8 cellular contexts compared by ENCODE assay signal in genomic region chr12:48004039-48004940, GRCh38. TPM values are rescaled to one million over a fixed set of nuclear protein-coding genes. Genes with fewer than 3 reads are reported as not detected.
DNase-seq lines count a peak whose midpoint lies in the region; ATAC-seq and TF ChIP-seq lines count a peak whose summit lies in the region.

Gene COL2A1 (minus strand): TSS chr12:48004476. CDS start chr12:48004321, 155 bp downstream.

- TF ChIP-seq CTCF in Caco-2 (IDR thresholded peaks at IDR 0.05; ENCODE audit: insufficient read depth in 1 of 2, low read depth in 1 of 2, low read length in 1 of 2, severe bottlenecking in 1 of 2, unreplicated experiment in 1 of 2), result no peak
- TF ChIP-seq CTCF in adrenal gland (IDR thresholded peaks at IDR 0.05), result no peak

- DNase-seq in Caco-2 (peak; percentile 64 to 84), NCI-H1105 (lab: John Stamatoyannopoulos, UW) (peak; percentile 73), adrenal gland (peak; percentile 36 to 66 (median 61)), left colon (no peak), caudate nucleus (lab: John Stamatoyannopoulos, UW) (no peak), medulla oblongata (ENCODE audit: extremely low spot score) (no peak)

- CTCF ChIA-PET in Caco-2 (lab: Charles Lee), result no interaction called here

- H3K27me3 ChIP-seq in Caco-2 (replicated peaks; ENCODE audit: control insufficient read depth, insufficient read depth, low read length), result no peaks in the 10 kb centered on the region
- H3K27me3 ChIP-seq in adrenal gland, result peaks cover 42% of the 10 kb centered on the region
- peaks cover 72% of the 10 kb centered on the region for H3K27me3 ChIP-seq in thymus (ENCODE audit: control insufficient read depth, insufficient read depth)

- ATAC-seq in left colon, result peak; percentile 8
- ATAC-seq in HG03565 (IDR thresholded peaks at IDR 0.05; ENCODE audit: unreplicated experiment), result no peak

- H3K27ac Mint-ChIP-seq in Caco-2 (ENCODE audit: unreplicated experiment), result peak within 1 kb of the TSS; percentile 92

- H3K36me3 Mint-ChIP-seq in Caco-2 (ENCODE audit: insufficient read depth, unreplicated experiment), result peaks cover 29% of the 10 kb centered on the region

- H3K4me1 ChIP-seq in Caco-2, result peaks cover 23% of the 10 kb centered on the region
- peaks cover 21 to 27% of the 10 kb centered on the region in 2 donors for H3K4me1 ChIP-seq in adrenal gland (replicated peaks in 1 of 2)
- H3K4me1 ChIP-seq in thymus (ENCODE audit: control insufficient read depth, insufficient read depth, low read length), result peaks cover 7% of the 10 kb centered on the region

- peaks cover 8% of the 10 kb centered on the region for H3K4me1 Mint-ChIP-seq in Caco-2 (ENCODE audit: low read depth, unreplicated experiment)

- no TSS peak for BruUV-seq in Caco-2 (replicated peaks; lab: Mats Ljungman, UMichigan)

- WGBS in adrenal gland, 4 donors, result 1 to 6% (median 3%) methylated on average over 10 to 81 of the region's 82 CpGs
- WGBS in thymus, result under 1% methylated on average over 82 of the region's 82 CpGs

- H3K9me3 ChIP-seq in Caco-2 (no peaks in the 10 kb centered on the region), adrenal gland (replicated peaks in 1 of 3) (no peaks in the 10 kb centered on the region), thymus (ENCODE audit: control insufficient read depth) (no peaks in the 10 kb centered on the region)

- H3K27me3 Mint-ChIP-seq in Caco-2 (ENCODE audit: insufficient read depth, unreplicated experiment), result no peaks in the 10 kb centered on the region

- intact Hi-C loops in Caco-2 (cut with micrococcal nuclease; ENCODE audit: unreplicated experiment), result loop anchor here (5.0 kb wide), 2 partner anchors 97 to 163 kb away; no protein-coding TSS in a partner anchor
- intact Hi-C loops in adrenal gland (cut with DNase I), result no loop called here
- intact Hi-C loops in left colon (cut with DNase I, micrococcal nuclease), result no loop called here

- H3K36me3 ChIP-seq in Caco-2 (ENCODE audit: control insufficient read depth, insufficient read depth, low read length), result no peaks in the 10 kb centered on the region
- no peaks in the 10 kb centered on the region for H3K36me3 ChIP-seq in adrenal gland (replicated peaks in 1 of 2)
- H3K36me3 ChIP-seq in thymus (ENCODE audit: control insufficient read depth, insufficient read depth), result no peaks in the 10 kb centered on the region

- H3K27ac ChIP-seq in adrenal gland (no peak within 1 kb of the TSS), thymus (ENCODE audit: low read depth) (no peak within 1 kb of the TSS), caudate nucleus (ENCODE audit: low read depth, low read length) (no peak within 1 kb of the TSS)

- H3K4me3 ChIP-seq in Caco-2 (ENCODE audit: low read depth, low read length), result peak within 1 kb of the TSS; percentile 50
- peak within 1 kb of the TSS in 2 of 4 donors; percentile 11 to 46 for H3K4me3 ChIP-seq in adrenal gland
- H3K4me3 ChIP-seq in thymus (ENCODE audit: low read length), result peak within 1 kb of the TSS; percentile 27

- no peak for TF ChIP-seq POLR2A in adrenal gland (IDR thresholded peaks at IDR 0.05)

- peak within 1 kb of the TSS; percentile 95 for H3K4me3 Mint-ChIP-seq in Caco-2 (ENCODE audit: unreplicated experiment)

- peaks cover 8% of the 10 kb centered on the region for H3K9me3 Mint-ChIP-seq in Caco-2 (ENCODE audit: unreplicated experiment)

- POLR2A ChIA-PET in Caco-2 (lab: Charles Lee), result no interaction called here

RNA-seq across cellular contexts. Expression of gene COL2A1, which starts in this region (rescaled TPM):
- 200 and 201 TPM in 2 replicates for total RNA-seq in Caco-2 (2022)
- total RNA-seq in adrenal gland, result under 1 TPM in 5 of 8 donors, not detected in 3; 0.14 to 0.63 (median 0.26) TPM
- polyA plus RNA-seq in adrenal gland, result under 1 TPM; 0.07 to 0.20 (median 0.16) TPM
- 1 to 10 TPM in 1 of 2 donors, under 1 TPM in 1; 0.95 to 1.2 TPM for total RNA-seq in left colon
- 0.57 TPM for polyA plus RNA-seq in thymus

Comparison
In these comparisons a context has a peak if more than half of its experiments do, and no peak if none do; other contexts are left out.
1. RNA of gene COL2A1 (total RNA-seq): 200 to 201 TPM in Caco-2; 0.95 to 1.2 TPM in left colon and 0.14 to 0.63 TPM in adrenal gland; every median in the first group is over 10 times any median in the second.
2. Peak in DNase-seq in adrenal gland; RNA of the gene not detected or under 1 TPM.
3. DNase-seq: peak in Caco-2 (2 of 2) and NCI-H1105 (single experiment); none in left colon (0 of 2), caudate nucleus (0 of 61) and medulla oblongata (single experiment).